1 cellular context compared by ENCODE assay signal in genomic region chr1:111139234-111139955, GRCh38.
TF ChIP-seq lines count a peak whose summit lies in the region.

No MANE protein-coding gene starts in this region.

TF ChIP-seq in GM12878, 131 proteins besides CTCF, POLR2A, EP300 and RAD21 (continues in another document):
- TF ChIP-seq RELA (IDR thresholded peaks at IDR 0.05; ENCODE audit: borderline replicate concordance, partially characterized antibody) (peak; percentile 30), CUX1 (IDR thresholded peaks at IDR 0.05; ENCODE audit: insufficient replicate concordance, low read depth, low read length) (no peak), EGR1 (IDR thresholded peaks at IDR 0.05; ENCODE audit: borderline replicate concordance in 1 of 2, low read depth in 2 of 2, low read length in 2 of 2) (peak in 1 of 2 experiments; percentile 29; a peak in 1 of 3 replicates), HDAC2 (IDR thresholded peaks at IDR 0.05) (no peak), ESRRA (IDR thresholded peaks at IDR 0.05; ENCODE audit: low read length) (no peak), TCF12 (IDR thresholded peaks at IDR 0.05; ENCODE audit: low read depth, low read length) (peak; percentile 53), MLLT1 (IDR thresholded peaks at IDR 0.05) (peak; percentile 80), MAX (IDR thresholded peaks at IDR 0.05; ENCODE audit: low read depth, low read length) (no peak), ZNF384 (IDR thresholded peaks at IDR 0.05; ENCODE audit: borderline replicate concordance, low read depth, low read length) (no peak), ATF7 (IDR thresholded peaks at IDR 0.05; ENCODE audit: low read depth) (0 out of 2 replicates have a peak, but pooled peaks have one; percentile 32), RUNX3 (IDR thresholded peaks at IDR 0.05; ENCODE audit: low read length) (peak; percentile 47), NBN (IDR thresholded peaks at IDR 0.05) (peak; percentile 66; the same call in 1 of the 2 replicates), SMAD5 (IDR thresholded peaks at IDR 0.05; ENCODE audit: low read depth) (0 out of 2 replicates have a peak, but pooled peaks have one; percentile 7), CREM (IDR thresholded peaks at IDR 0.05; ENCODE audit: low read depth) (0 out of 2 replicates have a peak, but pooled peaks have one; percentile 0), BHLHE40 (IDR thresholded peaks at IDR 0.05; ENCODE audit: borderline replicate concordance in 1 of 2, low read depth in 2 of 2, low read length in 1 of 2) (0 out of 4 replicates have a peak, but pooled peaks of 1 of the 2 experiments have one; percentile 12), LARP7 (IDR thresholded peaks at IDR 0.05) (no peak), CEBPB (IDR thresholded peaks at IDR 0.05; ENCODE audit: borderline replicate concordance in 1 of 2, low read depth in 2 of 2, low read length in 2 of 2) (0 out of 4 replicates have a peak, but pooled peaks of 1 of the 2 experiments have one; percentile 29), JUNB (IDR thresholded peaks at IDR 0.05) (no peak), ZZZ3 (IDR thresholded peaks at IDR 0.05; ENCODE audit: control insufficient read depth, insufficient read length, low read depth) (no peak), E2F8 (IDR thresholded peaks at IDR 0.05; ENCODE audit: low read depth, partially characterized antibody) (no peak), ZNF207 (IDR thresholded peaks at IDR 0.05; ENCODE audit: borderline replicate concordance) (no peak), IKZF1 (conservative IDR thresholded peaks at IDR 0.05) (peak; percentile 61; the same call in 1 of the 2 replicates), CHD2 (IDR thresholded peaks at IDR 0.05; ENCODE audit: borderline replicate concordance, low read depth, low read length) (peak; percentile 59), TARDBP (IDR thresholded peaks at IDR 0.05; ENCODE audit: borderline replicate concordance) (no peak), PKNOX1 (IDR thresholded peaks at IDR 0.05) (no peak), NFIC (IDR thresholded peaks at IDR 0.05; ENCODE audit: low read depth, low read length) (0 out of 2 replicates have a peak, but pooled peaks have one; percentile 38), RELB (IDR thresholded peaks at IDR 0.05; ENCODE audit: low read depth) (peak; percentile 53), GABPA (IDR thresholded peaks at IDR 0.05; ENCODE audit: low read depth) (peak; percentile 30; the same call in 1 of the 2 replicates), JUND (IDR thresholded peaks at IDR 0.05; ENCODE audit: low read depth, low read length) (no peak), CBX5 (IDR thresholded peaks at IDR 0.05; ENCODE audit: low read depth) (0 out of 2 replicates have a peak, but pooled peaks have one; percentile 37), IKZF2 (IDR thresholded peaks at IDR 0.05) (peak; percentile 67 to 80), BCLAF1 (IDR thresholded peaks at IDR 0.05) (no peak), ZBTB4 (CRISPR knock-in tag; IDR thresholded peaks at IDR 0.05) (no peak), ATF2 (IDR thresholded peaks at IDR 0.05; ENCODE audit: low read length) (0 out of 2 replicates have a peak, but pooled peaks have one; percentile 11), MYB (IDR thresholded peaks at IDR 0.05; ENCODE audit: borderline replicate concordance, low read depth, low read length) (no peak), BMI1 (IDR thresholded peaks at IDR 0.05; ENCODE audit: borderline replicate concordance) (no peak), EED (IDR thresholded peaks at IDR 0.05; ENCODE audit: low read depth) (peak; percentile 59; the same call in 1 of the 2 replicates), NR2C1 (IDR thresholded peaks at IDR 0.05) (no peak), NR2F1 (conservative IDR thresholded peaks at IDR 0.05) (peak; percentile 47; the same call in 1 of the 2 replicates), RAD51 (IDR thresholded peaks at IDR 0.05) (no peak), HDGF (IDR thresholded peaks at IDR 0.05) (0 out of 2 replicates have a peak, but pooled peaks have one; percentile 31)
